Comparison of ENCODE assay signal across 34 cellular contexts in genomic region chr6:125074120-125074519, GRCh38.
"Had no signal": no experiment of that assay in that cellular context is flagged by ENCODE, and none has a peak within 500 bp of the region (broad histone marks: within the 10 kb centered on the region; RNA-seq: fewer than 3 reads in every experiment).

No MANE protein-coding gene starts in this region.

- H3K4me3 ChIP-seq: MG63 had no signal

- DNase-seq: Karpas-422, Kasumi-1, MG63, MM.1S, MV-4-11, NCI-H1048, NCI-H1092, NCI-H1092 treated with DMSO at 0.1 percent for 48 hours, NCI-H1105, NCI-H1105 treated with DMSO at 0.1 percent for 48 hours, NCI-H1417, NCI-H1417 treated with DMSO at 0.1 percent for 48 hours, NCI-H1436, NCI-H1436 treated with DMSO at 0.1 percent for 48 hours, NCI-H146, NCI-H1694, NCI-H1694 treated with DMSO at 0.1 percent for 48 hours, NCI-H187, NCI-H187 treated with DMSO at 0.1 percent for 48 hours, NCI-H1930, NCI-H2029, NCI-H2029 treated with DMSO at 0.1 percent for 48 hours, NCI-H2081, NCI-H2081 treated with DMSO at 0.1 percent for 48 hours, NCI-H2107, NCI-H2171, NCI-H2171 treated with DMSO at 0.1 percent for 48 hours, NCI-H2227 treated with DMSO at 0.1 percent for 48 hours, NCI-H226, NCI-H345, NCI-H446, NCI-H446 treated with DMSO at 0.1 percent for 48 hours, NCI-H510A had no signal

- H3K27me3 ChIP-seq: MG63 had no signal

- H3K36me3 ChIP-seq: MG63 had no signal

- H3K9ac ChIP-seq: KMS-11 had no signal

- H3K27ac ChIP-seq: KMS-11 had no signal

- H3K4me2 ChIP-seq: KMS-11 had no signal

- H3K9me3 ChIP-seq: MG63 had no signal
